In the genomic region with DNA sequence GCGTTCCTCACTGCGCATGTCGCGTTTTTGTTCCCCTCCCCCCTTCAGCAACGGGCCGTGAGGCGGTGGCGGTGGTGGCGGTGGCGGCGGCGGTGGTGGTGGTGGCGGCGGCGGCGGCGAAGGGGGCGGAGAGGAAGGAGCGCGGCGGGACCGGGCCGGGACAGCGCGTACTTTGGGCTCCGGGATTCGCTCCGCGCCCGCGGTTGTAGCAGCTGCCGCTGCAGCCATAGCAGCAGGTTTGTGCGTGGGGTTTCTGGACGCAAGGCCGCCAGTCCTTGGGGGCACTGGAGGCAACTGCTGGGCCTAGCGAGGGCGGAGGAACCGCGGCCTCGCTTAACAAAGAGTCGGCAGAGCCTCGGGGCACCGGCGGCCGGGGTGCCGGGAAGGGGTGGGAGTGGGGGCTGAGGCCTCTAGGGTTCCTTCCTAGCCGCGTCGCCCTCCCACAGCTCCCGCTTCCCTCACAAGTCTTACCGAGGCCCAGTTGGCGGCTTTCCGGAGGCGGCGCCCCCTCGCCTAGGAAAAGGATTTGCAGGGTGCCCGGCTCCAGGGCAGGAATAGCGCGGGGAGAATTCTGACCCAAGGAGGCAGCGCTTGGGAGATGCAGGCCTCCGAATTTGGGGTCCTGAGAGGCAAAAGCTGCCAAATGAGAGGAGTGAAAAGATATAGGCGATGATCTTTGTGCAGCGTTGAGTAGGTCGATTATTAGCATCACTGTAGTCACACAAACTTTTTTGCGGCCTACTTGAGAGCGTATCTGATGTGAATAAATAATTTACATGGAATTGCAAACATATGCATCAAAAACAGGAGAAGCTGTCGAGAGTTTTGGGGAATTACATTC, we compare ENCODE assay signal across 8 cellular contexts. TPM values are rescaled to one million over a fixed set of nuclear protein-coding genes. Genes with fewer than 3 reads are reported as not detected.
DNase-seq lines count a peak whose midpoint lies in the region; ATAC-seq, FAIRE-seq and TF ChIP-seq lines count a peak whose summit lies in the region.

DDX42 (plus strand) TSS at position 30 of the 841 bp plus-strand sequence. CDS start 12,880 bp downstream, outside the sequence.

- H2BK120ac ChIP-seq in IMR-90 (ENCODE audit: low read depth, low read length) = peak within 1 kb of the TSS; percentile 92

- H2AK5ac ChIP-seq in IMR-90 (ENCODE audit: low read depth, low read length) = peak within 1 kb of the TSS; percentile 90

- H3K27me3 ChIP-seq in IMR-90 (ENCODE audit: control insufficient read depth, insufficient read depth, low read length) = no peaks in the 10 kb centered on the region
- H3K27me3 ChIP-seq in keratinocyte (ENCODE audit: control insufficient read depth, extremely low read depth, insufficient read depth, low read length) = no peaks in the 10 kb centered on the region

- H3K9me3 ChIP-seq in IMR-90 (ENCODE audit: control insufficient read depth, insufficient read depth, low read length) = no peaks in the 10 kb centered on the region
- H3K9me3 ChIP-seq in keratinocyte (ENCODE audit: control insufficient read depth, low read depth, low read length) = no peaks in the 10 kb centered on the region

- H3K79me1 ChIP-seq in IMR-90 (ENCODE audit: low read depth in 1 of 2, low read length in 2 of 2) = peaks cover 0 to 41% of the 10 kb centered on the region in 2 experiments; a peak in 2 of 4 replicates

- intact Hi-C loops in IMR-90 (cut with micrococcal nuclease) = no loop called here
- intact Hi-C loops in T-helper 1 cell treated with Interleukin-12 subunit alpha and Interleukin-12 subunit beta and Interleukin-4 antibody, amounts not matched to agents 30 ng/mL and 1 ng/mL, for 36 hours (cut with micrococcal nuclease) = loop anchor here (1.0 to 5.0 kb wide), 2 partner anchors 358 to 489 kb away; partner anchors contain the start of genes ERN1 and TEX2

- no peak for TF ChIP-seq RAD21 in IMR-90 (IDR thresholded peaks at IDR 0.05; ENCODE audit: low read length)

- peak within 1 kb of the TSS; percentile 100 for H3K14ac ChIP-seq in IMR-90 (replicated peaks; ENCODE audit: low read depth, low read length)

- ATAC-seq in GM19035 (IDR thresholded peaks at IDR 0.05; ENCODE audit: unreplicated experiment) (peak; percentile 5), IMR-90 (ENCODE audit: low read depth) (peak; percentile 8), HG03565 (IDR thresholded peaks at IDR 0.05; ENCODE audit: unreplicated experiment) (no peak)

- H2AFZ ChIP-seq in IMR-90 (replicated peaks; ENCODE audit: low read length, poor library complexity) (peak within 1 kb of the TSS; percentile 96), keratinocyte (ENCODE audit: control insufficient read depth, low read length) (peak within 1 kb of the TSS; percentile 91)

- peak within 1 kb of the TSS; percentile 100 for H3K23ac ChIP-seq in IMR-90 (ENCODE audit: low read depth, low read length)

- no peak for TF ChIP-seq POLR2A in IMR-90 (IDR thresholded peaks at IDR 0.05; ENCODE audit: low read depth, low read length)

- H2BK5ac ChIP-seq in IMR-90 (ENCODE audit: low read depth, low read length, poor library complexity, severe bottlenecking) = peak within 1 kb of the TSS; percentile 96

- H2AK9ac ChIP-seq in IMR-90 (replicated peaks; ENCODE audit: low read depth, low read length, poor library complexity) = peak within 1 kb of the TSS; percentile 100

- peak within 1 kb of the TSS; percentile 88 for H3K18ac ChIP-seq in IMR-90 (ENCODE audit: low read depth, low read length)

- BruUV-seq in IMR-90 (replicated peaks; lab: Mats Ljungman, UMichigan) = no TSS peak

- H3K4ac ChIP-seq in IMR-90 (ENCODE audit: low read depth, low read length) = peak within 1 kb of the TSS; percentile 99

- peaks cover 4% of the 10 kb centered on the region for H3K36me3 ChIP-seq in IMR-90 (ENCODE audit: control insufficient read depth, insufficient read depth, low read length)
- peaks cover 6 to 14% of the 10 kb centered on the region in 2 experiments for H3K36me3 ChIP-seq in keratinocyte (ENCODE audit: control insufficient read depth in 2 of 2, extremely low read depth in 1 of 2, insufficient read depth in 2 of 2, low read length in 2 of 2)

- DNase-seq in AG09309 (ENCODE audit: low read depth) (no peak), IMR-90 (peak; percentile 54), cardiac fibroblast (ENCODE audit: low read depth in 2 of 2) (peak; percentile 69), keratinocyte (ENCODE audit: low read depth, low spot score) (no peak)
- DNase-seq in stimulated activated CD4-positive, alpha-beta T cell treated with anti-CD3 and anti-CD28 coated beads, Interleukin-2, amount 100 ng/mL, for 24 hours = peak; percentile 91 to 92

- no peak for TF ChIP-seq CTCF in AG09309 (IDR thresholded peaks at IDR 0.05; ENCODE audit: control insufficient read depth, insufficient read depth, low read depth, low read length, missing control alignments)
- 0 out of 2 replicates have a peak, but pooled peaks have one; percentile 7 for TF ChIP-seq CTCF in IMR-90 (conservative IDR thresholded peaks at IDR 0.05; ENCODE audit: low read depth, low read length)
- peak; percentile 13 for TF ChIP-seq CTCF in cardiac fibroblast (IDR thresholded peaks at IDR 0.05; ENCODE audit: low read depth, low read length)
- TF ChIP-seq CTCF in keratinocyte (optimal IDR thresholded peaks at IDR 0.05 in 1 of 3, IDR thresholded peaks at IDR 0.05 in 1 of 3, conservative IDR thresholded peaks at IDR 0.05 in 1 of 3; ENCODE audit: extremely low read depth in 1 of 3, insufficient read depth in 2 of 3, low read length in 3 of 3) = no peak

- H3K27ac ChIP-seq in IMR-90 (ENCODE audit: insufficient read depth, low read length) (peak within 1 kb of the TSS; percentile 94), keratinocyte (ENCODE audit: control insufficient read depth, insufficient read depth, low read length) (peak within 1 kb of the TSS; percentile 99)

- H3K4me1 ChIP-seq in IMR-90 (ENCODE audit: control insufficient read depth, insufficient read depth, low read length) (0 out of 2 replicates have a peak, but pooled peaks cover 2% of the 10 kb centered on the region), keratinocyte (ENCODE audit: control insufficient read depth, extremely low read depth, insufficient read depth, low read length) (peaks cover 25% of the 10 kb centered on the region)

- H4K91ac ChIP-seq in IMR-90 (ENCODE audit: insufficient read depth, low read depth, low read length) = peak within 1 kb of the TSS; percentile 100

- peaks cover 89% of the 10 kb centered on the region for H3K79me2 ChIP-seq in keratinocyte (ENCODE audit: control insufficient read depth, insufficient read depth, low read length)

- POLR2A ChIA-PET in IMR-90 (lab: Charles Lee; ENCODE audit: unreplicated experiment) = interaction anchor here (0.7 to 1.5 kb wide), 4 partner anchors 9 to 52 kb away, joined by 3 to 5 read pairs (median 4); no protein-coding TSS in a partner anchor

- peak within 1 kb of the TSS; percentile 95 to 98 for H4K8ac ChIP-seq in IMR-90 (ENCODE audit: low read depth in 2 of 2, low read length in 2 of 2)

- H3K4me2 ChIP-seq in IMR-90 (ENCODE audit: low read depth, low read length) = peak within 1 kb of the TSS; percentile 98
- peak within 1 kb of the TSS; percentile 96 for H3K4me2 ChIP-seq in keratinocyte (ENCODE audit: control insufficient read depth, extremely low read depth, insufficient read depth, low read depth, low read length)

- in situ Hi-C loops in IMR-90 (cut with MboI; ENCODE audit: low sequenced_read_pairs) = no loop called here

- H3K9me1 ChIP-seq in IMR-90 (ENCODE audit: insufficient read depth, low read length) (peaks cover 2% of the 10 kb centered on the region), keratinocyte (ENCODE audit: control insufficient read depth, extremely low read depth, insufficient read depth, low read length) (no peaks in the 10 kb centered on the region)

- FAIRE-seq in keratinocyte (lab: Jason Lieb, UNC) = no peak

- 0% methylated on average over 7 of the region's 67 CpGs; no CpG with 5 or more reads in 1 of the 2 experiments for WGBS in IMR-90 (ENCODE audit: extremely low coverage in 2 of 2, insufficient read length in 1 of 2), 2 experiments

- CTCF ChIA-PET in IMR-90 (lab: Yijun Ruan, JAX) = interaction anchor here (0.8 to 1.1 kb wide), 2 partner anchors 8 to 10 kb away, joined by 3 to 4 read pairs; no protein-coding TSS in a partner anchor

- H3K4me3 ChIP-seq in AG09309 (ENCODE audit: control insufficient read depth, low read depth, low read length) (peak within 1 kb of the TSS; percentile 66), IMR-90 (ENCODE audit: insufficient read depth, low read depth, low read length) (peak within 1 kb of the TSS; percentile 100), cardiac fibroblast (replicated peaks in 1 of 2; ENCODE audit: low read depth in 2 of 2, low read length in 2 of 2) (peak within 1 kb of the TSS; percentile 60 to 94), keratinocyte (ENCODE audit: control insufficient read depth in 2 of 3, extremely low read depth in 1 of 3, insufficient read depth in 2 of 3, low read depth in 1 of 3, low read length in 3 of 3) (peak within 1 kb of the TSS; percentile 93 to 99 (median 96))

- dilution Hi-C loops in IMR-90 (cut with HindIII; ENCODE audit: low sequenced_read_pairs, unreplicated experiment) = no loop called here
- dilution Hi-C loops in keratinocyte (cut with MboI; ENCODE audit: extremely low pct_ligation_motif_present, low sequenced_read_pairs) = no loop called here

- H3K56ac ChIP-seq in IMR-90 (ENCODE audit: extremely low read depth, insufficient read depth, low read length) = peak within 1 kb of the TSS; percentile 100

- peak within 1 kb of the TSS; percentile 98; the same call in 2 of the 3 replicates for H2BK15ac ChIP-seq in IMR-90 (ENCODE audit: low read depth, low read length)

- peak within 1 kb of the TSS; percentile 38; the same call in 1 of the 2 replicates for H2BK20ac ChIP-seq in IMR-90 (ENCODE audit: low read depth, low read length)

- peaks cover 68% of the 10 kb centered on the region for H4K20me1 ChIP-seq in IMR-90 (ENCODE audit: insufficient read depth, low read length)
- peaks cover 7% of the 10 kb centered on the region for H4K20me1 ChIP-seq in keratinocyte (ENCODE audit: control insufficient read depth, extremely low read depth, insufficient read depth, low read length)

- H4K5ac ChIP-seq in IMR-90 (ENCODE audit: low read depth, low read length) = peak within 1 kb of the TSS; percentile 92

- H3K9ac ChIP-seq in IMR-90 (ENCODE audit: low read depth, low read length) = peak within 1 kb of the TSS; percentile 99
- H3K9ac ChIP-seq in keratinocyte (ENCODE audit: control insufficient read depth, extremely low read depth, insufficient read depth, low read length) = peak within 1 kb of the TSS; percentile 95

RNA-seq across cellular contexts. Expression of gene DDX42, which starts in this region (rescaled TPM):
- total RNA-seq in IMR-90 (2012; rRNA removed) = 74.7 and 75.8 TPM in 2 replicates
- 75.6 and 91.5 TPM in 2 replicates for polyA plus RNA-seq in IMR-90 (2012; rRNA removed)
- 18.9 and 19.1 TPM in 2 replicates for polyA plus RNA-seq in IMR-90 (2012; cell fraction: cytosol; rRNA removed)
- 62.8 and 303 TPM in 2 replicates for polyA plus RNA-seq in IMR-90 (2012; cell fraction: nucleus; rRNA removed; ENCODE audit: low replicate concordance)
- total RNA-seq in T-helper 1 cell treated with Interleukin-12 subunit alpha and Interleukin-12 subunit beta and Interleukin-4 antibody, amounts not matched to agents 30 ng/mL and 1 ng/mL, for 36 hours = 132 and 135 TPM in 2 replicates
- polyA plus RNA-seq in keratinocyte = 74.8 to 116 TPM (median 86.2 TPM) in 3 replicates
- polyA plus RNA-seq in keratinocyte (2011; ENCODE audit: low read depth) = 74.2 TPM
- 48.2 and 63.9 TPM in 2 replicates for polyA plus RNA-seq in keratinocyte (2011; cell fraction: cytosol; rRNA removed)
- polyA plus RNA-seq in keratinocyte (2011; cell fraction: nucleus; rRNA removed) = 277 and 324 TPM in 2 replicates
- polyA plus RNA-seq in keratinocyte (2012; ENCODE audit: low replicate concordance) = 40.9 and 67.4 TPM in 2 replicates
- polyA minus RNA-seq in keratinocyte = 38.2 to 89.4 TPM (median 41.3 TPM) in 3 replicates
- polyA minus RNA-seq in keratinocyte (2011; cell fraction: cytosol; rRNA and poly(A)+ RNA removed) = 45.7 TPM
- 64.8 and 154 TPM in 2 replicates for polyA minus RNA-seq in keratinocyte (2011; cell fraction: nucleus; rRNA and poly(A)+ RNA removed)

Comparison
In these comparisons a context has a peak if more than half of its experiments do, and no peak if none do; other contexts are left out.
1. DNase-seq: peak in IMR-90 (single experiment), cardiac fibroblast (2 of 2) and stimulated activated CD4-positive, alpha-beta T cell treated with anti-CD3 and anti-CD28 coated beads, Interleukin-2, amount 100 ng/mL, for 24 hours (2 of 2); none in AG09309 (single experiment) and keratinocyte (single experiment).
2. CTCF ChIP-seq: peak in IMR-90 (single experiment) and cardiac fibroblast (single experiment); none in AG09309 (single experiment) and keratinocyte (0 of 3).
3. Peak in every context shown above with its lines, with median percentiles within 50 percentile points of each other: H3K4me3 ChIP-seq.